Comparison of ENCODE assay signal across 34 cellular contexts in genomic region chr5:134387443-134387842, GRCh38. TPM values are rescaled to one million over a fixed set of nuclear protein-coding genes. Genes with fewer than 3 reads are reported as not detected.
"Had no signal": no experiment of that assay in that cellular context is flagged by ENCODE, and none has a peak within 500 bp of the region (broad histone marks: within the 10 kb centered on the region; RNA-seq: fewer than 3 reads in every experiment).

No MANE protein-coding gene starts in this region.

- H3K4me3 Mint-ChIP-seq: activated CD4-positive, alpha-beta T cell treated with anti-CD3 and anti-CD28 coated beads, Interleukin-2, amount 10 ng/mL, durations not matched to agents 24 days and 14 days; activated T-cell treated with anti-CD3 and anti-CD28 coated beads, Interleukin-2, amount 50 U/mL, for 72 hours; activated T-helper 17 cell treated with anti-CD3 and anti-CD28 coated beads, Interleukin-2, amount 50 U/mL, for 72 hours had no signal

- H3K27me3 Mint-ChIP-seq: activated CD4-positive, alpha-beta T cell treated with anti-CD3 and anti-CD28 coated beads, Interleukin-2, amount 10 ng/mL, durations not matched to agents 24 days and 14 days; activated T-helper 17 cell treated with anti-CD3 and anti-CD28 coated beads, Interleukin-2, amount 50 U/mL, for 72 hours had no signal

- H3K9me3 Mint-ChIP-seq: activated CD4-positive, alpha-beta T cell treated with anti-CD3 and anti-CD28 coated beads, Interleukin-2, amount 10 ng/mL, durations not matched to agents 24 days and 14 days; activated T-cell treated with anti-CD3 and anti-CD28 coated beads, Interleukin-2, amount 50 U/mL, for 72 hours; activated T-helper 17 cell treated with anti-CD3 and anti-CD28 coated beads, Interleukin-2, amount 50 U/mL, for 72 hours had no signal

- DNase-seq: activated CD4-positive, alpha-beta T cell treated with anti-CD3 and anti-CD28 coated beads for 1 hour; activated CD4-positive, alpha-beta T cell treated with anti-CD3 and anti-CD28 coated beads, Interleukin-2, amount 10 ng/mL, durations not matched to agents 24 days and 14 days; activated CD4-positive, alpha-beta T cell treated with anti-CD3 and anti-CD28 coated beads, Interleukin-2, amount 50 U/mL, for 4 hours; activated CD4-positive, CD25-positive, alpha-beta regulatory T cell; activated CD8-positive, alpha-beta memory T cell treated with anti-CD3 and anti-CD28 coated beads, Interleukin-2, amount 50 U/mL, for 4 hours; activated effector memory CD4-positive, alpha-beta T cell treated with anti-CD3 and anti-CD28 coated beads, Interleukin-2, amount 50 U/mL, for 16 hours; activated naive CD4-positive, alpha-beta T cell; activated naive CD4-positive, alpha-beta T cell treated with anti-CD3 and anti-CD28 coated beads, Interleukin-2, amount 50 U/mL, for 16 hours; activated T-cell treated with anti-CD3 and anti-CD28 coated beads for 4 hours; activated T-cell treated with anti-CD3 and anti-CD28 coated beads, Interleukin-2, amount 50 U/mL, for 72 hours; adrenal gland; body of pancreas; caudate nucleus; cerebellar nuclear complex; Kasumi-1; KG1; MG63; NCI-H1048; NCI-H1105 treated with DMSO at 0.1 percent for 48 hours; NCI-H1436; NCI-H1694 treated with DMSO at 0.1 percent for 48 hours; NCI-H2029; NCI-H345; NCI-H524 treated with DMSO at 0.1 percent for 48 hours; PC-3; Right ventricle myocardium superior; SW 1271; T-helper 1 cell; T1000; WERI-Rb-1 had no signal

- H3K9me3 ChIP-seq: adrenal gland, body of pancreas, breast epithelium, MG63 had no signal

- ATAC-seq: activated T-cell treated with anti-CD3 and anti-CD28 coated beads, Interleukin-2, amount 50 U/mL, for 72 hours; activated T-helper 17 cell treated with anti-CD3 and anti-CD28 coated beads, Interleukin-2, amount 50 U/mL, for 72 hours; body of pancreas; PC-3 had no signal

- H3K4me1 ChIP-seq: body of pancreas, breast epithelium had no signal

- H3K27ac Mint-ChIP-seq: activated CD4-positive, alpha-beta T cell treated with anti-CD3 and anti-CD28 coated beads, Interleukin-2, amount 10 ng/mL, durations not matched to agents 24 days and 14 days; activated T-cell treated with anti-CD3 and anti-CD28 coated beads, Interleukin-2, amount 50 U/mL, for 72 hours; activated T-helper 17 cell treated with anti-CD3 and anti-CD28 coated beads, Interleukin-2, amount 50 U/mL, for 72 hours had no signal

- H3K27ac ChIP-seq: adrenal gland, body of pancreas, breast epithelium, WERI-Rb-1 had no signal

- H3K27me3 ChIP-seq: adrenal gland, body of pancreas, breast epithelium, MG63 had no signal

- H3K4me3 ChIP-seq: adrenal gland, body of pancreas, breast epithelium, MG63 had no signal

- FAIRE-seq: astrocyte, RCC 7860 had no signal

RNA-seq across cellular contexts. Expression of gene CDKL3, which starts 20.5 kb away (rescaled TPM):
- total RNA-seq: PC-3 had no signal
